In the genomic region with DNA sequence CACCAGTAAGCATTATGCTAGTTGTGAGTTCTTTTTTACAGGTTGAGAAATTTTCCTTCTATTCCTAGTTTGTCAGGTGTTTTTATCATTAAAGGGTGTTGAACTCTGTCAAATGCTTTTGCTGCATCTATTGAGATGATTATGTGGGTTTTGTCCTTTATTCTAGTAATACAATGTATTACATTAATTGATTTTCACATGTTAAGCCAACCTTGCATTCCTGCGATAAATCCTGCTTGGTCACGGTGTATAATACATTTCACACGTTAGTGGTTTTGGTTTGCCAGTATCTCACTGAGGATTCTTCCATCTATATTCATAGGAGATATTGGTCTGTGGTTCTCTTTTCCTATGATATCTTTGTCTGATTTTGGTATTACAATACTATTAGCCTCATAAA, we compare ENCODE assay signal across 27 cellular contexts.
"Had no signal": no experiment of that assay in that cellular context is flagged by ENCODE, and none has a peak within 500 bp of the region (broad histone marks: within the 10 kb centered on the region; RNA-seq: fewer than 3 reads in every experiment).

No MANE protein-coding gene starts in this region.

- H3K4me3 ChIP-seq: stomach, suprapubic skin, testis, thoracic aorta, thyroid gland, tibial artery, tibial nerve, transverse colon, upper lobe of left lung, upper lobe of right lung, uterus, vagina had no signal

- H3K36me3 ChIP-seq: stomach, suprapubic skin, thyroid gland, tibial artery, transverse colon, upper lobe of left lung, upper lobe of right lung, uterus, vagina had no signal

- DNase-seq: stimulated activated CD4-positive, alpha-beta T cell treated with anti-CD3 and anti-CD28 coated beads, Interleukin-2, amount 100 ng/mL, for 48 hours; stimulated activated CD4-positive, alpha-beta T cell treated with anti-CD3 and anti-CD28 coated beads, Interleukin-4, amount 100 ng/mL, for 1 hour; stimulated activated CD4-positive, alpha-beta T cell treated with anti-CD3 and anti-CD28 coated beads, Interleukin-4, amount 100 ng/mL, for 24 hours; stimulated activated CD4-positive, alpha-beta T cell treated with anti-CD3 and anti-CD28 coated beads, Interleukin-4, amount 100 ng/mL, for 4 hours; stimulated activated CD8-positive, alpha-beta memory T cell treated with anti-CD3 and anti-CD28 coated beads, Interleukin-4, amount 100 ng/mL, for 48 hours; stimulated activated naive B cell treated with anti-CD40 and anti-IgM and Interleukin-4, amounts not matched to agents 10 μg/mL and 1 μg/mL and 100 μg/mL, for 72 hours; stimulated activated naive CD4-positive, alpha-beta T cell; stimulated activated naive CD4-positive, alpha-beta T cell treated with Interleukin-2 at 50 U/mL for 16 hours; stimulated activated naive CD8-positive, alpha-beta T cell treated with anti-CD3 and anti-CD28 coated beads, Interleukin-15, amount 100 ng/mL, for 72 hours; stimulated activated naive CD8-positive, alpha-beta T cell treated with anti-CD3 and anti-CD28 coated beads, Interleukin-15, Interleukin-2, amounts not matched to agents 100 U/mL and 50 U/mL, for 24 hours; stomach; substantia nigra; testis; thyroid gland; transverse colon; trophoblast cell; upper lobe of left lung; upper lobe of right lung; uterus had no signal

- H3K9me3 ChIP-seq: testis, thyroid gland, upper lobe of right lung, vagina had no signal

- H3K27me3 ChIP-seq: stomach, suprapubic skin, testis, thyroid gland, tibial artery, tibial nerve, transverse colon, upper lobe of left lung, upper lobe of right lung, uterus, vagina had no signal

- ATAC-seq: stimulated activated effector memory CD8-positive, alpha-beta T cell treated with anti-CD3 and anti-CD28 coated beads, Interleukin-12 subunit alpha, Interleukin-12 subunit beta, amount 100 ng/mL, for 72 hours; stimulated activated memory B cell treated with anti-CD40 and anti-IgM and Interleukin-4, amounts not matched to agents 10 μg/mL and 1 μg/mL and 100 μg/mL, for 72 hours; stimulated activated naive B cell treated with anti-CD40 and anti-IgM and Interleukin-4, amounts not matched to agents 10 μg/mL and 1 μg/mL and 100 μg/mL, for 72 hours; stimulated activated naive CD8-positive, alpha-beta T cell treated with anti-CD3 and anti-CD28 coated beads, Interleukin-15, amount 100 ng/mL, for 72 hours; stimulated activated naive CD8-positive, alpha-beta T cell treated with anti-CD3 and anti-CD28 coated beads, Interleukin-15, Interleukin-2, amounts not matched to agents 100 U/mL and 50 U/mL, for 24 hours; upper lobe of right lung had no signal

- FAIRE-seq: urothelium cell line had no signal

- H3K27ac ChIP-seq: stomach, suprapubic skin, testis, thoracic aorta, thyroid gland, tibial artery, tibial nerve, transverse colon, upper lobe of left lung, upper lobe of right lung, uterus, vagina had no signal

- H3K4me1 ChIP-seq: stomach, suprapubic skin, testis, thyroid gland, tibial artery, tibial nerve, transverse colon, upper lobe of left lung, upper lobe of right lung, uterus, vagina had no signal
